ENCODE assay signal across 30 cellular contexts in the genomic region with DNA sequence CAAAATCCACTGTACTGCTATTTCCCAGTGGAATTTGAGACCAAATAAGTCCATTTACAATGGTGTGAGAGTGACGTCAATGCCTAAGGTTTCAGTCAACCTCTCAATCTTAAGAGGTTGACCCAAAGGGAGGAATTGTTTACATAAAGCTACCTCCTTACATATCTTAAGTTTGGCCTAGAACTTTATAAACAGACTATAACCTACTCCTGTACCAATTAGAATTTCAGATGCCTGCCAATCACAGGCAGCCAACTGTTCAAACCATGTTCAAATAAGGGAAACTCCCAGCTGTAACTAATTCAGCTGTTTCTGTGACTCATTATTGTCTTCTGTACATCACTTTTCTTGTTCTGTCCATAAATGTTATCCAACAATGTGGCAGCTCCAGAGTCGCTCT. TPM values are rescaled to one million over a fixed set of nuclear protein-coding genes. Genes with fewer than 3 reads are reported as not detected.
DNase-seq lines count a peak whose midpoint lies in the region; ATAC-seq, FAIRE-seq and TF ChIP-seq lines count a peak whose summit lies in the region.
"Had no signal": no experiment of that assay in that cellular context is flagged by ENCODE, and none has a peak within 500 bp of the region (broad histone marks: within the 10 kb centered on the region; RNA-seq: fewer than 3 reads in every experiment).

No MANE protein-coding gene starts in this region.

- TF ChIP-seq POLR2A in GM12878 (IDR thresholded peaks at IDR 0.05; ENCODE audit: low read depth, low read length) (no peak), upper lobe of left lung (IDR thresholded peaks at IDR 0.05) (no peak), sigmoid colon (IDR thresholded peaks at IDR 0.05) (no peak)

- no peak overlapping the region for H3K4me2 ChIP-seq in GM12878 (ENCODE audit: control insufficient read depth, insufficient read depth)

- CTCF ChIA-PET in GM12878 (lab: Yijun Ruan, JAX), result interaction anchor here (0.6 to 3.6 kb wide), 6 partner anchors 9 to 520 kb away, joined by 3 to 28 read pairs (median 4); no protein-coding TSS in a partner anchor

- no peak overlapping the region for H3K9ac ChIP-seq in GM12878 (ENCODE audit: control insufficient read depth, insufficient read depth, low read length)
- H3K9ac ChIP-seq: parathyroid adenoma had no signal

- SMC1A ChIA-PET in GM12878 (lab: Charles Lee; ENCODE audit: uncharacterized antibody, unreplicated experiment), result interaction anchor here (0.8 to 0.9 kb wide), 2 partner anchors 47 to 497 kb away, joined by 3 read pairs; no protein-coding TSS in a partner anchor

- TF ChIP-seq CTCF in GM12878 (IDR thresholded peaks at IDR 0.05 in 2 of 3, conservative IDR thresholded peaks at IDR 0.05 in 1 of 3; ENCODE audit: control insufficient read depth in 2 of 3, extremely low read depth in 1 of 3, insufficient read depth in 1 of 3, low read depth in 3 of 3, low read length in 3 of 3), result no peak
- no peak for TF ChIP-seq CTCF in upper lobe of left lung (IDR thresholded peaks at IDR 0.05)
- no peak for TF ChIP-seq CTCF in sigmoid colon (IDR thresholded peaks at IDR 0.05)

- DNase-seq in GM12878 (ENCODE audit: low read depth, low spot score) (no peak), left colon (peak; percentile 22 to 56), upper lobe of left lung (peak in 1 of 2 donors; percentile 27), HT-29 (ENCODE audit: low spot score) (no peak), sigmoid colon (no peak)
- DNase-seq: activated CD8-positive, alpha-beta T cell treated with anti-CD3 and anti-CD28 coated beads for 36 hours; aorta; caudate nucleus; EL; endodermal cell; esophagus squamous epithelium; H9; KG1; NCI-H1436 treated with DMSO at 0.1 percent for 48 hours; NCI-H345; NCI-H774; stimulated activated CD4-positive, alpha-beta T cell treated with anti-CD3 and anti-CD28 coated beads, Interleukin-15, amount 100 ng/mL, for 24 hours; stimulated activated naive CD4-positive, alpha-beta T cell; uterus had no signal

- BruUV-seq in GM12878 (replicated peaks; lab: Mats Ljungman, UMichigan), result no TSS peak

- no peaks in the 10 kb centered on the region for H3K9me3 ChIP-seq in GM12878 (replicated peaks; ENCODE audit: control insufficient read depth, insufficient read depth, low read length)
- no peaks in the 10 kb centered on the region for H3K9me3 ChIP-seq in upper lobe of left lung
- H3K9me3 ChIP-seq in sigmoid colon, result no peaks in the 10 kb centered on the region
- H3K9me3 ChIP-seq: esophagus squamous epithelium, suprapubic skin, uterus had no signal

- H3K4me1 ChIP-seq in GM12878 (ENCODE audit: control insufficient read depth, insufficient read depth, low read length), result no peaks in the 10 kb centered on the region
- H3K4me1 ChIP-seq in upper lobe of left lung, result peaks cover 0 to 5% (median 0%) of the 10 kb centered on the region in 4 donors
- no peaks in the 10 kb centered on the region for H3K4me1 ChIP-seq in sigmoid colon
- H3K4me1 ChIP-seq: esophagus squamous epithelium, parathyroid adenoma, suprapubic skin, uterus had no signal

- H4K20me1 ChIP-seq in GM12878 (ENCODE audit: control insufficient read depth, insufficient read depth), result no peaks in the 10 kb centered on the region

- H3K27me3 ChIP-seq in GM12878 (replicated peaks in 1 of 2; ENCODE audit: control insufficient read depth in 2 of 2, insufficient read depth in 2 of 2, low read length in 1 of 2), result no peaks in the 10 kb centered on the region
- H3K27me3 ChIP-seq in upper lobe of left lung, result no peaks in the 10 kb centered on the region
- no peaks in the 10 kb centered on the region for H3K27me3 ChIP-seq in sigmoid colon
- H3K27me3 ChIP-seq: esophagus squamous epithelium, suprapubic skin, uterus had no signal

- 49% methylated on average over 2 of the region's 2 CpGs for WGBS in GM12878 (ENCODE audit: insufficient coverage, insufficient replicate concordance, low lambda C conversion rate, missing lambda C conversion rate)
- 63 to 69% methylated on average over 2 of the region's 2 CpGs for WGBS in upper lobe of left lung, 2 donors
- WGBS in sigmoid colon, 2 donors, result 12 to 67% methylated on average over 2 of the region's 2 CpGs

- TF ChIP-seq RAD21 in GM12878 (IDR thresholded peaks at IDR 0.05; ENCODE audit: insufficient read depth, low read depth, low read length), result no peak

- no peak for FAIRE-seq in GM12878 (lab: Jason Lieb, UNC)
- FAIRE-seq: GM12892, TTC549 had no signal

- H2AFZ ChIP-seq in GM12878 (ENCODE audit: control insufficient read depth, low read depth, low read length), result no peak overlapping the region
- H2AFZ ChIP-seq: parathyroid adenoma had no signal

- H3K79me2 ChIP-seq in GM12878 (ENCODE audit: control insufficient read depth, insufficient read depth, low read length), result no peaks in the 10 kb centered on the region
- H3K79me2 ChIP-seq: parathyroid adenoma had no signal

- RAD21 ChIA-PET in GM12878 (lab: Charles Lee; ENCODE audit: unreplicated experiment), result interaction anchor here (0.9 to 1.5 kb wide), 2 partner anchors 47 to 459 kb away, joined by 4 to 5 read pairs; no protein-coding TSS in a partner anchor

- ATAC-seq in GM19463 (IDR thresholded peaks at IDR 0.05; ENCODE audit: unreplicated experiment) (peak; percentile 41), GM12878 (peak; percentile 24), left colon (peak; percentile 84), upper lobe of left lung (ENCODE audit: low FRiP score in 2 of 2) (peak; percentile 53 to 76), GM18502 (IDR thresholded peaks at IDR 0.05; ENCODE audit: poor library complexity, unreplicated experiment) (no peak)
- ATAC-seq: activated CD8-positive, alpha-beta T cell treated with anti-CD3 and anti-CD28 coated beads for 36 hours had no signal

- intact Hi-C loops in GM12878 (cut with micrococcal nuclease; ENCODE audit: unreplicated experiment), result loop anchor here (5.0 kb wide), 1 partner anchor 267 kb away; a partner anchor contains a TSS
- intact Hi-C loops in left colon (cut with DNase I, micrococcal nuclease), result no loop called here
- intact Hi-C loops in sigmoid colon (cut with DNase I), result no loop called here

- no peak overlapping the region for H3K27ac ChIP-seq in GM12878 (ENCODE audit: control insufficient read depth, insufficient read depth)
- no peak overlapping the region for H3K27ac ChIP-seq in upper lobe of left lung
- no peak overlapping the region for H3K27ac ChIP-seq in sigmoid colon
- H3K27ac ChIP-seq: esophagus squamous epithelium, parathyroid adenoma, SK-N-MC, suprapubic skin, uterus had no signal

- in situ Hi-C loops in GM12878 (cut with MboI), result loop anchor here (25.0 kb wide), 1 partner anchor 482 kb away; no protein-coding TSS in a partner anchor

- H3K36me3 ChIP-seq in GM12878 (ENCODE audit: control insufficient read depth in 2 of 2, insufficient read depth in 2 of 2, low read length in 1 of 2) (no peaks in the 10 kb centered on the region), upper lobe of left lung (no peaks in the 10 kb centered on the region), sigmoid colon (no peaks in the 10 kb centered on the region)
- H3K36me3 ChIP-seq: esophagus squamous epithelium, suprapubic skin, uterus had no signal

- POLR2A ChIA-PET in GM12878 (lab: Charles Lee), result no interaction called here

- H3K4me3 ChIP-seq in GM12878 (no peak overlapping the region), upper lobe of left lung (no peak overlapping the region), sigmoid colon (no peak overlapping the region)
- H3K4me3 ChIP-seq: esophagus squamous epithelium, SK-N-MC, suprapubic skin, uterus had no signal

- TF ChIP-seq EP300 in GM12878 (IDR thresholded peaks at IDR 0.05; ENCODE audit: borderline replicate concordance in 1 of 2, control insufficient read depth in 1 of 2, low read depth in 2 of 2, low read length in 2 of 2), result no peak
- no peak for TF ChIP-seq EP300 in upper lobe of left lung (IDR thresholded peaks at IDR 0.05)
- TF ChIP-seq EP300 in sigmoid colon (IDR thresholded peaks at IDR 0.05), result no peak

TF ChIP-seq in GM12878, 131 proteins besides CTCF, POLR2A, EP300 and RAD21:
- TF ChIP-seq EGR1 (IDR thresholded peaks at IDR 0.05; ENCODE audit: borderline replicate concordance in 1 of 2, low read depth in 2 of 2, low read length in 2 of 2) (no peak), YY1 (IDR thresholded peaks at IDR 0.05; ENCODE audit: low read depth, low read length) (no peak), SPI1 (IDR thresholded peaks at IDR 0.05; ENCODE audit: borderline replicate concordance, insufficient read depth, low read depth, low read length) (no peak)
- TF ChIP-seq, protein P1, sequence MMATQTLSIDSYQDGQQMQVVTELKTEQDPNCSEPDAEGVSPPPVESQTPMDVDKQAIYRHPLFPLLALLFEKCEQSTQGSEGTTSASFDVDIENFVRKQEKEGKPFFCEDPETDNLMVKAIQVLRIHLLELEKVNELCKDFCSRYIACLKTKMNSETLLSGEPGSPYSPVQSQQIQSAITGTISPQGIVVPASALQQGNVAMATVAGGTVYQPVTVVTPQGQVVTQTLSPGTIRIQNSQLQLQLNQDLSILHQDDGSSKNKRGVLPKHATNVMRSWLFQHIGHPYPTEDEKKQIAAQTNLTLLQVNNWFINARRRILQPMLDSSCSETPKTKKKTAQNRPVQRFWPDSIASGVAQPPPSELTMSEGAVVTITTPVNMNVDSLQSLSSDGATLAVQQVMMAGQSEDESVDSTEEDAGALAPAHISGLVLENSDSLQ (IDR thresholded peaks at IDR 0.05), result peak; percentile 70
TF ChIP-seq in GM12878: peak in this region for 1.

RNA-seq across cellular contexts. Expression of a gene that starts 14.5 kb away (rescaled TPM):
- total RNA-seq in GM12878 (2013; cell fraction: nucleolus; rRNA removed), result not detected in 2 replicates
- not detected in 2 replicates for total RNA-seq in GM12878 (2014; rRNA removed)
- total RNA-seq in GM12878 (2014; rRNA removed; fragmentation: Illumina TruSeq; extraction: Trizol), result not detected in 2 replicates
- total RNA-seq in GM12878 (2021), result not detected in 2 replicates
- not detected for polyA plus RNA-seq in GM12878 (2011; ENCODE audit: low read depth)
- not detected in 2 replicates for polyA plus RNA-seq in GM12878 (2011; rRNA removed)
- not detected in 2 replicates for polyA plus RNA-seq in GM12878 (2011; cell fraction: cytosol; rRNA removed)
- 0.22 TPM in 1 of 2 replicates, not detected in the other for polyA plus RNA-seq in GM12878 (2011; cell fraction: nucleus; rRNA removed)
- not detected in 2 replicates for polyA plus RNA-seq in GM12878 (2012)
- not detected in 2 replicates for polyA plus RNA-seq in GM12878 (2014; fragmentation: Illumina TruSeq; extraction: Trizol)
- not detected for polyA plus RNA-seq in GM12878 (2014; fragmentation: Nextera tagmentation; extraction: Ambion mirVana)
- not detected in 2 replicates for polyA plus RNA-seq in GM12878 (2014; rRNA removed)
- not detected for polyA plus RNA-seq in GM12878 (2016; fragmentation: Nextera tagmentation; extraction: Ambion mirVana)
- not detected in 2 replicates for polyA minus RNA-seq in GM12878 (2011; rRNA and poly(A)+ RNA removed)
- not detected in 2 replicates for polyA minus RNA-seq in GM12878 (2011; cell fraction: cytosol; rRNA and poly(A)+ RNA removed)
- polyA minus RNA-seq in GM12878 (2011; cell fraction: nucleus; rRNA and poly(A)+ RNA removed), result not detected in 2 replicates
- total RNA-seq in left colon, result under 1 TPM; 0.06 to 0.08 TPM
- 1 to 10 TPM in 2 of 6 donors, under 1 TPM in 4; 0.17 to 2.1 (median 0.86) TPM for total RNA-seq in upper lobe of left lung
- not detected in 2 replicates for total RNA-seq in HT-29 (2014; rRNA removed; shearing (Covaris generic))
- total RNA-seq in sigmoid colon, result not detected
- polyA plus RNA-seq in sigmoid colon, result under 1 TPM in 1 of 3 donors, not detected in 2; 0.12 TPM
- total RNA-seq: activated CD8-positive, alpha-beta T cell treated with anti-CD3 and anti-CD28 coated beads for 36 hours; activated T-helper 2 cell treated with anti-CD3 and anti-CD28 coated beads, Interferon-gamma antibody, Interleukin-2, Interleukin-4, amounts not matched to agents 10 μg/mL and 5 μg/mL and 100 μg/mL, durations not matched to agents 14 hours and 24 hours and 36 hours; aorta; esophagus squamous epithelium; HT1080; neural crest cell; RPMI7951 had no signal
- polyA plus RNA-seq: aorta had no signal

Comparison
In these comparisons a context has a peak if more than half of its experiments do, and no peak if none do; other contexts are left out.
1. DNase-seq: peak in left colon (2 of 2); none in GM12878 (single experiment), HT-29 (single experiment) and sigmoid colon (single experiment).